8 cellular contexts compared by ENCODE assay signal in genomic region chr6:31827286-31828079, GRCh38. TPM values are rescaled to one million over a fixed set of nuclear protein-coding genes. Genes with fewer than 3 reads are reported as not detected.
DNase-seq lines count a peak whose midpoint lies in the region; ATAC-seq, FAIRE-seq and TF ChIP-seq lines count a peak whose summit lies in the region.

Gene HSPA1B (plus strand): TSS chr6:31827738. CDS start chr6:31827951, 213 bp downstream.

- peaks cover 58% of the 10 kb centered on the region for H3K4me1 ChIP-seq in mononuclear cell (ENCODE audit: insufficient read depth, low read length)

- H3K9me3 ChIP-seq in mononuclear cell (ENCODE audit: low read depth, low read length): no peaks in the 10 kb centered on the region

- peak; percentile 59 for ATAC-seq in GM21515 (IDR thresholded peaks at IDR 0.05; ENCODE audit: unreplicated experiment)

- DNase-seq in D721Med (ENCODE audit: insufficient read length, low spot score) (peak; percentile 96), HuH-7 (ENCODE audit: low spot score) (peak; percentile 88), OCI-M1 (lab: John Stamatoyannopoulos, UW) (peak; percentile 100), activated T-cell treated with anti-CD3 and anti-CD28 coated beads for 4 hours (peak; percentile 79), epithelial cell of esophagus (ENCODE audit: low read depth) (peak; percentile 100)
- peak; percentile 66 to 82 for DNase-seq in stimulated activated CD8-positive, alpha-beta memory T cell treated with anti-CD3 and anti-CD28 coated beads, Interleukin-4, amount 100 ng/mL, for 1 hour (ENCODE audit: low read depth in 2 of 2, low spot score in 1 of 2)

- TF ChIP-seq CTCF in D721Med (IDR thresholded peaks at IDR 0.05; ENCODE audit: insufficient read depth, missing control alignments) (no peak), epithelial cell of esophagus (IDR thresholded peaks at IDR 0.05; ENCODE audit: insufficient read depth, low read depth, low read length, missing control alignments) (no peak)

- FAIRE-seq in D721Med (lab: Jason Lieb, UNC): no peak

- H3K4me3 ChIP-seq in epithelial cell of esophagus (ENCODE audit: low read length) (peak within 1 kb of the TSS; percentile 77), mononuclear cell (ENCODE audit: low read length) (peak within 1 kb of the TSS; percentile 61)

- no peaks in the 10 kb centered on the region for H3K27me3 ChIP-seq in mononuclear cell (ENCODE audit: insufficient read depth, low read length)

RNA-seq across cellular contexts. Expression of gene HSPA1B, which starts in this region (rescaled TPM):
- total RNA-seq in mononuclear cell: 13.3 TPM

Comparison
In these comparisons a context has a peak if more than half of its experiments do, and no peak if none do; other contexts are left out.
1. Peak in every context shown above with its lines: DNase-seq, ATAC-seq and H3K4me3 ChIP-seq.